1 cellular context compared by ENCODE assay signal in the genomic region with DNA sequence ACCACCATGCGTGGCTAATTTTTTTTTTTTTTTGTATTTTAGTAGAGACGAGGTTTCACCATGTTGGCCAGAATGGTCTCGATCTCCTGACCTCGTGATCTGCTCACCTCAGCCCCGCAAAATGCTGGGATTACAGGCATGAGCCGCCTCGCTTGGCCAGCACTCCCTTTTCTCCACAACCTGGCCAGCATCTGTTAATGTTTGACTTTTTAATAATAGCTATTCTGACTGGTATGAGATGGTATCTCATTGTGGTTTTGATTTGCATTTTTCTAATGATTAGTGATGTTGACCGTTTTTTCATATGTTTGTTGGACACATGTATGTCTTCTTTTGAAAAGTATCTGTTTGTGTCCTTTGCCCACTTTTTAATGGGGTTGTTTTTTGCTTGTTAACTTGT.
TF ChIP-seq lines count a peak whose summit lies in the region.
"Not testable (repeated sequence)": the region's sequence is repeated elsewhere in the genome, so short reads cannot be mapped to it uniquely, and the experiment has no call there.

No MANE protein-coding gene starts in this region.

TF ChIP-seq in HepG2, 621 proteins besides CTCF, POLR2A, EP300 and RAD21 (continued from another document):
- TF ChIP-seq, protein P1, sequence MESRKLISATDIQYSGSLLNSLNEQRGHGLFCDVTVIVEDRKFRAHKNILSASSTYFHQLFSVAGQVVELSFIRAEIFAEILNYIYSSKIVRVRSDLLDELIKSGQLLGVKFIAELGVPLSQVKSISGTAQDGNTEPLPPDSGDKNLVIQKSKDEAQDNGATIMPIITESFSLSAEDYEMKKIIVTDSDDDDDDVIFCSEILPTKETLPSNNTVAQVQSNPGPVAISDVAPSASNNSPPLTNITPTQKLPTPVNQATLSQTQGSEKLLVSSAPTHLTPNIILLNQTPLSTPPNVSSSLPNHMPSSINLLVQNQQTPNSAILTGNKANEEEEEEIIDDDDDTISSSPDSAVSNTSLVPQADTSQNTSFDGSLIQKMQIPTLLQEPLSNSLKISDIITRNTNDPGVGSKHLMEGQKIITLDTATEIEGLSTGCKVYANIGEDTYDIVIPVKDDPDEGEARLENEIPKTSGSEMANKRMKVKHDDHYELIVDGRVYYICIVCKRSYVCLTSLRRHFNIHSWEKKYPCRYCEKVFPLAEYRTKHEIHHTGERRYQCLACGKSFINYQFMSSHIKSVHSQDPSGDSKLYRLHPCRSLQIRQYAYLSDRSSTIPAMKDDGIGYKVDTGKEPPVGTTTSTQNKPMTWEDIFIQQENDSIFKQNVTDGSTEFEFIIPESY (CRISPR knock-in tag; IDR thresholded peaks at IDR 0.05): 0 out of 2 replicates have a peak, but pooled peaks have one; percentile 13
- TF ChIP-seq SAP130 (CRISPR knock-in tag; IDR thresholded peaks at IDR 0.05; ENCODE audit: low read depth) (peak; percentile 36; the same call in 1 of the 2 replicates), SOX13 (CRISPR knock-in tag; conservative IDR thresholded peaks at IDR 0.05 in 1 of 2, IDR thresholded peaks at IDR 0.05 in 1 of 2) (peak in 1 of 2 experiments; percentile 68; a peak in 2 of 4 replicates), ADNP (CRISPR knock-in tag; IDR thresholded peaks at IDR 0.05) (0 out of 2 replicates have a peak, but pooled peaks have one; percentile 33), SOX5 (CRISPR knock-in tag; IDR thresholded peaks at IDR 0.05; ENCODE audit: borderline replicate concordance) (peak; percentile 56; the same call in 1 of the 2 replicates)
- TF ChIP-seq, protein P2, sequence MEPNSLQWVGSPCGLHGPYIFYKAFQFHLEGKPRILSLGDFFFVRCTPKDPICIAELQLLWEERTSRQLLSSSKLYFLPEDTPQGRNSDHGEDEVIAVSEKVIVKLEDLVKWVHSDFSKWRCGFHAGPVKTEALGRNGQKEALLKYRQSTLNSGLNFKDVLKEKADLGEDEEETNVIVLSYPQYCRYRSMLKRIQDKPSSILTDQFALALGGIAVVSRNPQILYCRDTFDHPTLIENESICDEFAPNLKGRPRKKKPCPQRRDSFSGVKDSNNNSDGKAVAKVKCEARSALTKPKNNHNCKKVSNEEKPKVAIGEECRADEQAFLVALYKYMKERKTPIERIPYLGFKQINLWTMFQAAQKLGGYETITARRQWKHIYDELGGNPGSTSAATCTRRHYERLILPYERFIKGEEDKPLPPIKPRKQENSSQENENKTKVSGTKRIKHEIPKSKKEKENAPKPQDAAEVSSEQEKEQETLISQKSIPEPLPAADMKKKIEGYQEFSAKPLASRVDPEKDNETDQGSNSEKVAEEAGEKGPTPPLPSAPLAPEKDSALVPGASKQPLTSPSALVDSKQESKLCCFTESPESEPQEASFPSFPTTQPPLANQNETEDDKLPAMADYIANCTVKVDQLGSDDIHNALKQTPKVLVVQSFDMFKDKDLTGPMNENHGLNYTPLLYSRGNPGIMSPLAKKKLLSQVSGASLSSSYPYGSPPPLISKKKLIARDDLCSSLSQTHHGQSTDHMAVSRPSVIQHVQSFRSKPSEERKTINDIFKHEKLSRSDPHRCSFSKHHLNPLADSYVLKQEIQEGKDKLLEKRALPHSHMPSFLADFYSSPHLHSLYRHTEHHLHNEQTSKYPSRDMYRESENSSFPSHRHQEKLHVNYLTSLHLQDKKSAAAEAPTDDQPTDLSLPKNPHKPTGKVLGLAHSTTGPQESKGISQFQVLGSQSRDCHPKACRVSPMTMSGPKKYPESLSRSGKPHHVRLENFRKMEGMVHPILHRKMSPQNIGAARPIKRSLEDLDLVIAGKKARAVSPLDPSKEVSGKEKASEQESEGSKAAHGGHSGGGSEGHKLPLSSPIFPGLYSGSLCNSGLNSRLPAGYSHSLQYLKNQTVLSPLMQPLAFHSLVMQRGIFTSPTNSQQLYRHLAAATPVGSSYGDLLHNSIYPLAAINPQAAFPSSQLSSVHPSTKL (CRISPR knock-in tag; IDR thresholded peaks at IDR 0.05): 0 out of 2 replicates have a peak, but pooled peaks have one; percentile 15
- TF ChIP-seq SOX13 (IDR thresholded peaks at IDR 0.05): not testable (repeated sequence)
- TF ChIP-seq, protein P3, sequence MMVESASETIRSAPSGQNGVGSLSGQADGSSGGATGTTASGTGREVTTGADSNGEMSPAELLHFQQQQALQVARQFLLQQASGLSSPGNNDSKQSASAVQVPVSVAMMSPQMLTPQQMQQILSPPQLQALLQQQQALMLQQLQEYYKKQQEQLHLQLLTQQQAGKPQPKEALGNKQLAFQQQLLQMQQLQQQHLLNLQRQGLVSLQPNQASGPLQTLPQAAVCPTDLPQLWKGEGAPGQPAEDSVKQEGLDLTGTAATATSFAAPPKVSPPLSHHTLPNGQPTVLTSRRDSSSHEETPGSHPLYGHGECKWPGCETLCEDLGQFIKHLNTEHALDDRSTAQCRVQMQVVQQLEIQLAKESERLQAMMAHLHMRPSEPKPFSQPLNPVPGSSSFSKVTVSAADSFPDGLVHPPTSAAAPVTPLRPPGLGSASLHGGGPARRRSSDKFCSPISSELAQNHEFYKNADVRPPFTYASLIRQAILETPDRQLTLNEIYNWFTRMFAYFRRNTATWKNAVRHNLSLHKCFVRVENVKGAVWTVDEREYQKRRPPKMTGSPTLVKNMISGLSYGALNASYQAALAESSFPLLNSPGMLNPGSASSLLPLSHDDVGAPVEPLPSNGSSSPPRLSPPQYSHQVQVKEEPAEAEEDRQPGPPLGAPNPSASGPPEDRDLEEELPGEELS (CRISPR knock-in tag; IDR thresholded peaks at IDR 0.05): peak; percentile 36
